12 cellular contexts compared by ENCODE assay signal in the genomic region with DNA sequence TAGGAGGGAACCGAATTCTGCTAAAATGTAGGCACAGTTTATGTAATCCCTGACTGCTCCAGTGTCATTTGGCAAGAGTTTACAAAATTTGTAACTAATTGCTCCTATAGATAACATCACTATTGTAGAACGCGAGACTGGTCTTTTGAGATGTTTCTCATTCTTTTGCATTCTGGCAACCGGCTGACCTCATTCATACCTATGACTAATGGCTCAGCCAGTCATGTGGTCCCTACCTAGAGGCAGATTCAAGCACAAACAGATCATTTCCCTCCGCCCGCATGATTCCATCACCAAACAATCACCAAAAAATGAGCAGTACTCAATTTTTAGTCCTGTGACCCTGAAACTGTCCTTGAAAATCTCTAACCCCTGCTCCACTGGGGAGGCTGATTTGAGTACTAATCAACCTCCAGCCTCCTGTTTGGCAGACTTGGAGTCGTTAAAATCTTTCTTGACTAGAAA. TPM values are rescaled to one million over a fixed set of nuclear protein-coding genes. Genes with fewer than 3 reads are reported as not detected.
DNase-seq lines count a peak whose midpoint lies in the region; TF ChIP-seq lines count a peak whose summit lies in the region.
"Not testable (repeated sequence)": the region's sequence is repeated elsewhere in the genome, so short reads cannot be mapped to it uniquely, and the experiment has no call there.
"Had no signal": no experiment of that assay in that cellular context is flagged by ENCODE, and none has a peak within 500 bp of the region (broad histone marks: within the 10 kb centered on the region; RNA-seq: fewer than 3 reads in every experiment).

No MANE protein-coding gene starts in this region.

- H3K27ac ChIP-seq in AG04450 (ENCODE audit: low read depth, low read length) (peak overlapping the region; percentile 97), brain microvascular endothelial cell (peak overlapping the region; percentile 43), esophagus muscularis mucosa (replicated peaks in 1 of 4) (peak overlapping the region in 3 of 4 donors; percentile 57 to 76 (median 70))

- not testable (repeated sequence) for TF ChIP-seq EP300 in esophagus muscularis mucosa (IDR thresholded peaks at IDR 0.05)

- not testable (repeated sequence) for H3K9me3 ChIP-seq in AG04450 (ENCODE audit: control insufficient read depth, insufficient read depth, low read length); esophagus muscularis mucosa

- in situ Hi-C loops in SK-MEL-5 (cut with HindIII; ENCODE audit: low pct_unique_long_range_greater_than_20kb, low sequenced_read_pairs); brain microvascular endothelial cell (cut with HindIII; ENCODE audit: low pct_ligation_motif_present, low sequenced_read_pairs): not testable (repeated sequence)

- DNase-seq in AG04450 (ENCODE audit: low read depth, low spot score) = not testable (repeated sequence)
- DNase-seq in ELR (ENCODE audit: low read depth) (peak; percentile 74), HT1080 (ENCODE audit: low read depth) (peak; percentile 57), SK-MEL-5 (ENCODE audit: low read depth, low spot score) (peak; percentile 5), brain microvascular endothelial cell (peak; percentile 75), esophagus muscularis mucosa (ENCODE audit: extremely low spot score) (peak; percentile 53), kidney tubule cell (ENCODE audit: low spot score) (peak; percentile 76), stromal cell of bone marrow (ENCODE audit: low read depth) (peak; percentile 10)

- not testable (repeated sequence) for TF ChIP-seq POLR2A in esophagus muscularis mucosa (IDR thresholded peaks at IDR 0.05; ENCODE audit: low read depth)

- no CpG with 5 or more reads among the region's 7 CpGs for WGBS in esophagus muscularis mucosa

- not testable (repeated sequence) for TF ChIP-seq CTCF in AG04450 (IDR thresholded peaks at IDR 0.05; ENCODE audit: low read depth, low read length); brain microvascular endothelial cell (IDR thresholded peaks at IDR 0.05; ENCODE audit: low read depth, low read length, missing control alignments); esophagus muscularis mucosa (IDR thresholded peaks at IDR 0.05)

- POLR2A ChIA-PET in AG04450 (lab: Yijun Ruan, JAX) = not testable (repeated sequence)

- not testable (repeated sequence) for H3K36me3 ChIP-seq in brain microvascular endothelial cell (replicated peaks); esophagus muscularis mucosa

- H3K27me3 ChIP-seq in AG04450 (ENCODE audit: control insufficient read depth, insufficient read depth, low read length); brain microvascular endothelial cell (replicated peaks); esophagus muscularis mucosa: not testable (repeated sequence)

- H3K4me3 ChIP-seq in AG04450 (ENCODE audit: low read depth, low read length); brain microvascular endothelial cell (ENCODE audit: low read depth, low read length); esophagus muscularis mucosa: not testable (repeated sequence)

- intact Hi-C loops in esophagus muscularis mucosa (cut with DNase I) = not testable (repeated sequence)

- CTCF ChIA-PET in AG04450 (lab: Charles Lee) = not testable (repeated sequence)

- H3K4me1 ChIP-seq in esophagus muscularis mucosa = peaks cover 0 to 30% (median 10%) of the 10 kb centered on the region in 4 donors

RNA-seq across cellular contexts. Expression of a gene that starts 4.1 kb away (rescaled TPM):
- polyA plus RNA-seq in AG04450 (2011; rRNA removed) = 0.56 and 0.84 TPM in 2 replicates
- 0.69 TPM in 1 of 2 replicates, not detected in the other for polyA minus RNA-seq in AG04450 (2011; rRNA and poly(A)+ RNA removed)
- total RNA-seq in HT1080 (2014; rRNA removed; shearing (Covaris generic)) = not detected in 2 replicates
- 0.12 TPM in 1 of 2 replicates, not detected in the other for polyA plus RNA-seq in HT1080 (2015; cell fraction: cytosol; rRNA removed)
- not detected in 2 replicates for polyA plus RNA-seq in HT1080 (2015; cell fraction: nucleus; rRNA removed)
- 2.5 and 4.1 TPM in 2 replicates for total RNA-seq in SK-MEL-5 (2014; rRNA removed; shearing (Covaris generic))
- polyA plus RNA-seq in SK-MEL-5 (2015; cell fraction: cytosol; rRNA removed) = 6.3 and 7.9 TPM in 2 replicates
- polyA plus RNA-seq in SK-MEL-5 (2015; cell fraction: nucleus; rRNA removed) = 10.8 and 14.1 TPM in 2 replicates
- total RNA-seq in esophagus muscularis mucosa = 1 to 10 TPM in 1 of 4 donors, not detected in 3; 1.2 TPM
- total RNA-seq: activated CD4-positive, alpha-beta memory T cell treated with anti-CD3 and anti-CD28 coated beads for 36 hours; lower lobe of right lung had no signal

RNA-seq across cellular contexts. Expression of a gene that starts 15.0 kb away (rescaled TPM):
- polyA plus RNA-seq in AG04450 (2011; rRNA removed) = 115 and 135 TPM in 2 replicates
- polyA minus RNA-seq in AG04450 (2011; rRNA and poly(A)+ RNA removed) = 36.9 and 46.6 TPM in 2 replicates
- 0.21 and 0.40 TPM in 2 replicates for total RNA-seq in HT1080 (2014; rRNA removed; shearing (Covaris generic))
- 0.57 and 0.70 TPM in 2 replicates for polyA plus RNA-seq in HT1080 (2015; cell fraction: cytosol; rRNA removed)
- 2.8 and 3.3 TPM in 2 replicates for polyA plus RNA-seq in HT1080 (2015; cell fraction: nucleus; rRNA removed)
- total RNA-seq in SK-MEL-5 (2014; rRNA removed; shearing (Covaris generic)) = not detected in 2 replicates
- polyA plus RNA-seq in SK-MEL-5 (2015; cell fraction: cytosol; rRNA removed) = 0.53 TPM in 1 of 2 replicates, not detected in the other
- polyA plus RNA-seq in SK-MEL-5 (2015; cell fraction: nucleus; rRNA removed) = not detected in 2 replicates
- not detected for total RNA-seq in esophagus muscularis mucosa
- total RNA-seq: activated CD4-positive, alpha-beta memory T cell treated with anti-CD3 and anti-CD28 coated beads for 36 hours; lower lobe of right lung; ureter had no signal
- polyA plus RNA-seq: adipose tissue had no signal

Comparison
In these comparisons a context has a peak if more than half of its experiments do, and no peak if none do; other contexts are left out.
1. H3K27ac ChIP-seq: peak in every context shown above with its lines; median percentile 97 in AG04450; 70 in esophagus muscularis mucosa; 43 in brain microvascular endothelial cell.